8 cellular contexts compared by ENCODE assay signal in the genomic region with DNA sequence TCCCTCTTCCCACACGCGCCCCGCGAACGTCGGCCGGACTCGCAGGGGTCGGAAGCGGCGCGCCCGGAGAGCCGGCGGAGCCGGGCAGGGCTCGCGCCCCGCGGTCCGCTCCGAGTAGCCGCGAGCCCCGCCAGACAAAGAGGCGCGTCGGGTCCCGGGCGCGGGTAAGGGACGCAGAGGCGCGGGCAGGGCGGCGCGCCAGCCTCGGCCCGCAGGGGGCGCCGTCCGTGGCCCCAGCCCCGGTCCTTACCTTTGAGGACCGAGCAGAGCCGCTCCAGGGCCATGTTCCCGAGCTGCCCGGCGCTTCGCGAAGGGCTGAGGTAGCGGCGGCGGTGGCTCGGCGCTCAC. TPM values are rescaled to one million over a fixed set of nuclear protein-coding genes. Genes with fewer than 3 reads are reported as not detected.
A peak's percentile ranks its signal among the peaks of the same experiment; 100 is the strongest.
DNase-seq lines count a peak whose midpoint lies in the region; ATAC-seq and TF ChIP-seq lines count a peak whose summit lies in the region.

No MANE protein-coding gene starts in this region.

- TF ChIP-seq CTCF in Panc1 (IDR thresholded peaks at IDR 0.05), result peak; percentile 78
- peak; percentile 6 for TF ChIP-seq CTCF in fibroblast of pulmonary artery (IDR thresholded peaks at IDR 0.05; ENCODE audit: low read length, missing control alignments)
- TF ChIP-seq CTCF in tibial nerve (IDR thresholded peaks at IDR 0.05), result peak; percentile 32 to 66 (median 55)

- H3K4me3 ChIP-seq in Panc1 (ENCODE audit: low read depth in 2 of 2, low read length in 2 of 2) (peak overlapping the region; percentile 64 to 71), fibroblast of pulmonary artery (replicated peaks; ENCODE audit: low read depth, low read length) (peak overlapping the region; percentile 69), neuron (ENCODE audit: low read length) (peak overlapping the region; percentile 62), tibial nerve (peak overlapping the region; percentile 29 to 59 (median 50))

- no peaks in the 10 kb centered on the region for H3K9me3 ChIP-seq in Panc1 (ENCODE audit: control insufficient read depth, insufficient read depth, low read depth, low read length)
- no peaks in the 10 kb centered on the region for H3K9me3 ChIP-seq in neuron (ENCODE audit: low read length)
- H3K9me3 ChIP-seq in tibial nerve, result no peaks in the 10 kb centered on the region

- WGBS in tibial nerve, 2 donors, result 3% methylated on average over 18 of the region's 55 CpGs; no CpG with 5 or more reads in 1 of the 2 donors

- in situ Hi-C loops in Panc1 (cut with HindIII; ENCODE audit: low pct_unique_long_range_greater_than_20kb, low sequenced_read_pairs), result no loop called here

- CTCF ChIA-PET in Panc1 (lab: Charles Lee), result no interaction called here

- TF ChIP-seq POLR2A in tibial nerve (IDR thresholded peaks at IDR 0.05), result no peak

- H3K27me3 ChIP-seq in Panc1 (ENCODE audit: control insufficient read depth, insufficient read depth, low read length) (no peaks in the 10 kb centered on the region), neuron (ENCODE audit: insufficient read depth, low read length) (no peaks in the 10 kb centered on the region), tibial nerve (peaks cover 0 to 4% of the 10 kb centered on the region in 2 donors)

- H3K36me3 ChIP-seq in Panc1 (ENCODE audit: control insufficient read depth, insufficient read depth, low read length) (no peaks in the 10 kb centered on the region), neuron (ENCODE audit: insufficient read depth, low read length) (no peaks in the 10 kb centered on the region), tibial nerve (no peaks in the 10 kb centered on the region)

- peak; percentile 92 for DNase-seq in DMS53 (lab: John Stamatoyannopoulos, UW)
- peak; percentile 79 for DNase-seq in HT1080 (ENCODE audit: low read depth)
- no peak for DNase-seq in Panc1 (ENCODE audit: low read depth, low spot score)
- peak; percentile 78 to 86 for DNase-seq in activated T-cell treated with anti-CD3 and anti-CD28 coated beads, Interleukin-2, amount 50 U/mL, for 48 hours
- peak; percentile 74 for DNase-seq in fibroblast of pulmonary artery (ENCODE audit: low read depth)
- no peak for DNase-seq in tibial nerve (ENCODE audit: low spot score in 2 of 2)

- H3K4me1 ChIP-seq in Panc1 (ENCODE audit: control insufficient read depth, insufficient read depth, low read length) (peaks cover 26% of the 10 kb centered on the region), neuron (ENCODE audit: insufficient read depth, low read length) (peaks cover 36% of the 10 kb centered on the region), tibial nerve (peaks cover 0 to 30% (median 2%) of the 10 kb centered on the region in 4 donors)

- H3K27ac ChIP-seq in Panc1 (ENCODE audit: low read length) (peak overlapping the region; percentile 63), tibial nerve (peak overlapping the region in 2 of 4 donors; percentile 46 to 58)

- TF ChIP-seq EP300 in tibial nerve (IDR thresholded peaks at IDR 0.05), result no peak

- H2AFZ ChIP-seq in neuron (ENCODE audit: low read depth, low read length), result peak overlapping the region; percentile 58

- BruUV-seq in Panc1 (replicated peaks; lab: Mats Ljungman, UMichigan), result no TSS peak

- intact Hi-C loops in Panc1 (cut with micrococcal nuclease; ENCODE audit: unreplicated experiment), result loop anchor here (5.0 to 10.0 kb wide), 3 partner anchors 99 to 1024 kb away; partner anchors contain the start of genes ITFG1 and PHKB

- ATAC-seq in GM21515 (IDR thresholded peaks at IDR 0.05; ENCODE audit: unreplicated experiment), result peak; percentile 65
- peak; percentile 81 for ATAC-seq in Panc1

- POLR2A ChIA-PET in Panc1 (lab: Charles Lee), result no interaction called here

RNA-seq across cellular contexts. Expression of gene NETO2, which starts 0.4 kb away (rescaled TPM):
- total RNA-seq in HT1080 (2014; rRNA removed; shearing (Covaris generic)), result 88.8 and 101 TPM in 2 replicates
- 101 and 113 TPM in 2 replicates for polyA plus RNA-seq in HT1080 (2015; cell fraction: cytosol; rRNA removed)
- polyA plus RNA-seq in HT1080 (2015; cell fraction: nucleus; rRNA removed), result 63.6 and 72.0 TPM in 2 replicates
- total RNA-seq in Panc1 (2021; ENCODE audit: unreplicated experiment) (38.2 TPM), tibial nerve (1 to 10 TPM in 1 of 4 donors, under 1 TPM in 3; 0.63 to 3.3 (median 0.72) TPM)
- polyA plus RNA-seq in Panc1 (2012; ENCODE audit: insufficient read length), result 34.9 TPM

Comparison
In these comparisons a context has a peak if more than half of its experiments do, and no peak if none do; other contexts are left out.
1. DNase-seq: peak in DMS53 (single experiment), HT1080 (single experiment), activated T-cell treated with anti-CD3 and anti-CD28 coated beads, Interleukin-2, amount 50 U/mL, for 48 hours (2 of 2) and fibroblast of pulmonary artery (single experiment); none in Panc1 (single experiment) and tibial nerve (0 of 2).
2. CTCF ChIP-seq: peak in every context shown above with its lines; median percentile 78 in Panc1; 55 in tibial nerve; 6 in fibroblast of pulmonary artery.
3. Peak in every context shown above with its lines, with median percentiles within 50 percentile points of each other: H3K4me3 ChIP-seq.